In genomic region chr13:112325142-112325808, GRCh38 we compare ENCODE assay signal across 40 cellular contexts. TPM values are rescaled to one million over a fixed set of nuclear protein-coding genes. Genes with fewer than 3 reads are reported as not detected.
"Had no signal": no experiment of that assay in that cellular context is flagged by ENCODE, and none has a peak within 500 bp of the region (broad histone marks: within the 10 kb centered on the region; RNA-seq: fewer than 3 reads in every experiment).

No MANE protein-coding gene starts in this region.

- H3K27me3 ChIP-seq: ascending aorta, brain microvascular endothelial cell, uterus had no signal

- H3K4me3 ChIP-seq: adrenal gland, ascending aorta, gastroesophageal sphincter, hepatocyte, lower lobe of right lung, mucosa of descending colon, pancreas, prostate gland, sigmoid colon, uterus had no signal

- H3K4me2 ChIP-seq: hepatocyte had no signal

- FAIRE-seq: endothelial cell of umbilical vein, keratinocyte, pancreas, small intestine had no signal

- H3K36me3 ChIP-seq: adrenal gland, ascending aorta, brain microvascular endothelial cell, gastroesophageal sphincter, lower lobe of right lung, pancreas, prostate gland, sigmoid colon, uterus had no signal

- H2AFZ ChIP-seq: hepatocyte had no signal

- H3K79me2 ChIP-seq: hepatocyte had no signal

- H3K4me1 ChIP-seq: adrenal gland, ascending aorta, lower lobe of right lung, pancreas, prostate gland, uterus had no signal

- H3K27ac ChIP-seq: adrenal gland, ascending aorta, brain microvascular endothelial cell, gastroesophageal sphincter, hepatocyte, lower lobe of right lung, pancreas, prostate gland, sigmoid colon, uterus had no signal

- DNase-seq: activated CD4-positive, alpha-beta memory T cell treated with anti-CD3 and anti-CD28 coated beads for 36 hours; activated CD4-positive, alpha-beta T cell treated with anti-CD3 and anti-CD28 coated beads, Interleukin-2, amount 10 ng/mL, durations not matched to agents 24 days and 14 days; activated CD4-positive, CD25-positive, alpha-beta regulatory T cell treated with anti-CD3 and anti-CD28 coated beads, Interleukin-2, amount 50 U/mL, for 72 hours; activated CD8-positive, alpha-beta memory T cell treated with anti-CD3 and anti-CD28 coated beads, Interleukin-2, amount 50 U/mL, for 4 hours; activated effector memory CD4-positive, alpha-beta T cell treated with anti-CD3 and anti-CD28 coated beads, Interleukin-2, amount 50 U/mL, for 16 hours; activated naive CD4-positive, alpha-beta T cell treated with anti-CD3 and anti-CD28 coated beads for 36 hours; activated naive CD8-positive, alpha-beta T cell treated with anti-CD3 and anti-CD28 coated beads for 36 hours; activated T-cell treated with anti-CD3 and anti-CD28 coated beads, Interleukin-2, amount 50 U/mL, for 1 hour; adrenal gland; brain microvascular endothelial cell; cortex of kidney; effector memory CD8-positive, alpha-beta T cell; left colon; lower lobe of right lung; mesendoderm; mucosa of descending colon; pancreas; retina; small intestine; stimulated activated CD4-positive, alpha-beta T cell treated with anti-CD3 and anti-CD28 coated beads, Interleukin-4, amount 100 ng/mL, for 24 hours; stimulated activated naive CD8-positive, alpha-beta T cell treated with anti-CD3 and anti-CD28 coated beads, Interleukin-15, amount 100 ng/mL, for 72 hours; substantia nigra; uterus had no signal

- H3K9me3 ChIP-seq: adrenal gland, ascending aorta, gastroesophageal sphincter, lower lobe of right lung, mucosa of descending colon, pancreas, prostate gland, sigmoid colon, uterus had no signal

RNA-seq across cellular contexts. Expression of gene SPACA7, which starts 50.9 kb away (rescaled TPM):
- total RNA-seq: activated CD4-positive, alpha-beta memory T cell treated with anti-CD3 and anti-CD28 coated beads for 36 hours; activated CD4-positive, alpha-beta T cell treated with anti-CD3 and anti-CD28 coated beads, Interleukin-2, amount 10 ng/mL, durations not matched to agents 24 days and 14 days; activated CD8-positive, alpha-beta memory T cell treated with anti-CD3 and anti-CD28 coated beads for 36 hours; activated naive CD4-positive, alpha-beta T cell treated with anti-CD3 and anti-CD28 coated beads for 36 hours; activated naive CD8-positive, alpha-beta T cell treated with anti-CD3 and anti-CD28 coated beads for 36 hours; activated T-helper 1 cell treated with anti-CD3 and anti-CD28 coated beads, Interleukin-12 subunit alpha, Interleukin-12 subunit beta, Interleukin-2, Interleukin-4 antibody, amounts not matched to agents 30 ng/mL and 10 ng/mL and 1 ng/mL, durations not matched to agents 14 hours and 24 hours and 36 hours; adrenal gland; ascending aorta; cardiac septum; cerebellum; endothelial cell of umbilical vein; fibroblast of lung; fibroblast of villous mesenchyme; gastroesophageal sphincter; hepatocyte; left colon; lower lobe of right lung; mucosa of descending colon; myocyte; natural killer cell treated with Interleukin-12 subunit alpha and Interleukin-12 subunit beta and Interleukin-15 and Interleukin-18, amount 100 ng/mL, for 72 hours; pancreas; sigmoid colon; uterus had no signal
- polyA plus RNA-seq: adrenal gland, endothelial cell of umbilical vein, esophagus, fibroblast of lung, hepatocyte, keratinocyte, pancreas, sigmoid colon, small intestine, thymus had no signal
